Comparison of ENCODE assay signal across 8 cellular contexts in genomic region chr14:55052259-55052930, GRCh38. TPM values are rescaled to one million over a fixed set of nuclear protein-coding genes. Genes with fewer than 3 reads are reported as not detected.
DNase-seq lines count a peak whose midpoint lies in the region; ATAC-seq, FAIRE-seq and TF ChIP-seq lines count a peak whose summit lies in the region.

No MANE protein-coding gene starts in this region.

- DNase-seq in AG04449 (ENCODE audit: low read depth, low spot score) (no peak), HL-60 (ENCODE audit: low read depth in 1 of 2, low spot score in 1 of 2) (no peak), astrocyte of the spinal cord (ENCODE audit: low read depth, low spot score) (peak; percentile 38), HepG2 (ENCODE audit: low spot score) (no peak), tibial artery (no peak), A172 (ENCODE audit: low spot score) (no peak), left lobe of liver (ENCODE audit: low spot score) (no peak)

- CTCF ChIA-PET in AG04449 (lab: Yijun Ruan, JAX): interaction anchor here (0.6 to 5.4 kb wide), 22 partner anchors 8 to 137 kb away, joined by 3 to 42 read pairs (median 6); partner anchors contain the start of genes SOCS4 and WDHD1
- CTCF ChIA-PET in HepG2 (lab: Yijun Ruan, JAX; ENCODE audit: low intra/inter-chr PET ratio, low total read pairs): no interaction called here

- peaks cover 52% of the 10 kb centered on the region for H3K79me2 ChIP-seq in HepG2 (ENCODE audit: insufficient read depth, low read length)

- POLR2A ChIA-PET in AG04449 (lab: Yijun Ruan, JAX): interaction anchor here (0.6 to 1.5 kb wide), 5 partner anchors 20 to 620 kb away, joined by 3 to 12 read pairs (median 3); no protein-coding TSS in a partner anchor
- POLR2A ChIA-PET in HepG2 (lab: Yijun Ruan, JAX): interaction anchor here (0.8 to 3.0 kb wide), 7 partner anchors 8 to 51 kb away, joined by 3 to 47 read pairs (median 14); partner anchors contain the start of genes SOCS4 and WDHD1

- FAIRE-seq in HepG2 (lab: Jason Lieb, UNC): no peak

- H3K36me3 ChIP-seq in HepG2 (replicated peaks in 1 of 2; ENCODE audit: control insufficient read depth in 1 of 2, insufficient read depth in 2 of 2, low read length in 2 of 2) (peaks cover 0 to 3% of the 10 kb centered on the region in 2 experiments; a peak in 3 of 5 replicates), tibial artery (peaks cover 0 to 9% (median 0%) of the 10 kb centered on the region in 3 donors)

- H4K20me1 ChIP-seq in HepG2 (ENCODE audit: insufficient read depth, low read length): peaks cover 33% of the 10 kb centered on the region

- intact Hi-C loops in HepG2 (cut with micrococcal nuclease; ENCODE audit: unreplicated experiment): no loop called here
- intact Hi-C loops in tibial artery (cut with DNase I; ENCODE audit: low total_unique reads): no loop called here

- TF ChIP-seq RAD21 in HepG2 (CRISPR knock-in tag; IDR thresholded peaks at IDR 0.05): no peak

- TF ChIP-seq POLR2A in HepG2 (IDR thresholded peaks at IDR 0.05; ENCODE audit: insufficient read depth in 1 of 2, low read depth in 2 of 2, low read length in 2 of 2): no peak

- TSS peak; percentile 60 for BruUV-seq in HepG2 (replicated peaks; lab: Mats Ljungman, UMichigan)

- peaks cover 46% of the 10 kb centered on the region for H3K4me1 ChIP-seq in HepG2 (ENCODE audit: insufficient read depth, low read length)
- peaks cover 0 to 58% (median 16%) of the 10 kb centered on the region in 4 donors for H3K4me1 ChIP-seq in tibial artery

- TF ChIP-seq CTCF in AG04449 (IDR thresholded peaks at IDR 0.05; ENCODE audit: insufficient read depth, low read length, missing control alignments): no peak
- TF ChIP-seq CTCF in HL-60 (IDR thresholded peaks at IDR 0.05; ENCODE audit: insufficient read depth, low read length): no peak
- no peak for TF ChIP-seq CTCF in astrocyte of the spinal cord (IDR thresholded peaks at IDR 0.05; ENCODE audit: low read depth, low read length)
- no peak for TF ChIP-seq CTCF in HepG2 (CRISPR knock-in tag; IDR thresholded peaks at IDR 0.05)
- TF ChIP-seq CTCF in tibial artery (IDR thresholded peaks at IDR 0.05): no peak

- ATAC-seq in GM18502 (IDR thresholded peaks at IDR 0.05; ENCODE audit: poor library complexity, unreplicated experiment): peak; percentile 11
- ATAC-seq in HepG2: no peak
- ATAC-seq in left lobe of liver: no peak

- H3K27me3 ChIP-seq in HL-60 (ENCODE audit: insufficient read depth, poor library complexity, severe bottlenecking) (no peaks in the 10 kb centered on the region), HepG2 (ENCODE audit: control insufficient read depth in 1 of 2, insufficient read depth in 2 of 2, low read length in 2 of 2) (no peaks in the 10 kb centered on the region; a peak in 1 of 5 replicates), tibial artery (no peaks in the 10 kb centered on the region)

- no peak for TF ChIP-seq EP300 in HepG2 (IDR thresholded peaks at IDR 0.05; ENCODE audit: low read depth in 2 of 2, low read length in 2 of 2)
- TF ChIP-seq EP300 in HepG2 (CRISPR knock-in tag; IDR thresholded peaks at IDR 0.05; ENCODE audit: borderline replicate concordance): no peak

- H3K4me3 ChIP-seq in AG04449 (ENCODE audit: low read depth, low read length): peak overlapping the region; percentile 99
- peak overlapping the region; percentile 83 for H3K4me3 ChIP-seq in HL-60 (replicated peaks; ENCODE audit: insufficient read depth, low read length)
- peak overlapping the region; percentile 100 for H3K4me3 ChIP-seq in astrocyte of the spinal cord (ENCODE audit: low read depth, low read length)
- H3K4me3 ChIP-seq in HepG2 (replicated peaks in 1 of 3; ENCODE audit: insufficient read depth in 1 of 3, low read depth in 2 of 3, low read length in 3 of 3): peak overlapping the region; percentile 76 to 99 (median 94)
- peak overlapping the region; percentile 91 to 94 for H3K4me3 ChIP-seq in tibial artery

- peak overlapping the region; percentile 72 for H3K4me2 ChIP-seq in HepG2 (ENCODE audit: low read depth, low read length)

- H3K9ac ChIP-seq in HepG2 (ENCODE audit: insufficient read depth, low read depth, low read length): peak overlapping the region; percentile 100

- in situ Hi-C loops in astrocyte of the spinal cord (cut with HindIII; ENCODE audit: low sequenced_read_pairs): no loop called here
- in situ Hi-C loops in HepG2 (cut with HindIII; ENCODE audit: extremely low pct_ligation_motif_present, low pct_unique_long_range_greater_than_20kb): no loop called here

- no peak overlapping the region for H2AFZ ChIP-seq in HepG2 (ENCODE audit: low read length)

- peak overlapping the region; percentile 100 for H3K27ac ChIP-seq in HL-60 (replicated peaks)
- peak overlapping the region; percentile 99 for H3K27ac ChIP-seq in HepG2 (ENCODE audit: extremely low read length, insufficient read depth, low read length)
- H3K27ac ChIP-seq in tibial artery: peak overlapping the region; percentile 99 to 100

- 3% methylated on average over 14 of the region's 14 CpGs for WGBS in HepG2 (ENCODE audit: low lambda C conversion rate)

- H3K9me3 ChIP-seq in HepG2 (ENCODE audit: low read length) (no peaks in the 10 kb centered on the region), tibial artery (no peaks in the 10 kb centered on the region)

RNA-seq across cellular contexts. Expression of gene MAPK1IP1L, which starts 0.9 kb away (rescaled TPM):
- total RNA-seq in HepG2 (2016; rRNA removed; fragmentation: Illumina TruSeq; extraction: Trizol): 27.8 and 34.7 TPM in 2 replicates
- 2.8 and 4.2 TPM in 2 replicates for total RNA-seq in HepG2 (2016; cell fraction: cytosol; rRNA removed; fragmentation: Illumina TruSeq; extraction: Trizol; ENCODE audit: low read depth)
- total RNA-seq in HepG2 (2016; cell fraction: insoluble cytoplasmic fraction; rRNA removed; fragmentation: Illumina TruSeq; extraction: Trizol): 29.3 and 32.0 TPM in 2 replicates
- total RNA-seq in HepG2 (2016; cell fraction: membrane; rRNA removed; fragmentation: Illumina TruSeq; extraction: Trizol): 12.6 and 12.7 TPM in 2 replicates
- total RNA-seq in HepG2 (2016; cell fraction: nucleus; rRNA removed; fragmentation: Illumina TruSeq; extraction: Trizol): 17.7 and 20.5 TPM in 2 replicates
- 68.4 and 75.0 TPM in 2 replicates for polyA plus RNA-seq in HepG2 (2011; rRNA removed)
- 61.6 and 93.2 TPM in 2 replicates for polyA plus RNA-seq in HepG2 (2011; cell fraction: cytosol; rRNA removed)
- polyA plus RNA-seq in HepG2 (2011; cell fraction: nucleus; rRNA removed): 45.3 and 52.4 TPM in 2 replicates
- polyA plus RNA-seq in HepG2 (2012): 33.3 and 36.8 TPM in 2 replicates
- polyA plus RNA-seq in HepG2 (2016; cell fraction: cytosol; fragmentation: Illumina TruSeq; extraction: Trizol; ENCODE audit: low read depth): 5.4 and 5.8 TPM in 2 replicates
- 79.6 and 99.5 TPM in 2 replicates for polyA plus RNA-seq in HepG2 (2016; cell fraction: insoluble cytoplasmic fraction; fragmentation: Illumina TruSeq; extraction: Trizol; ENCODE audit: low read depth)
- polyA plus RNA-seq in HepG2 (2016; cell fraction: membrane; fragmentation: Illumina TruSeq; extraction: Trizol; ENCODE audit: low read depth): 15.8 and 16.6 TPM in 2 replicates
- 51.2 and 62.0 TPM in 2 replicates for polyA plus RNA-seq in HepG2 (2016; cell fraction: nucleus; fragmentation: Illumina TruSeq; extraction: Trizol; ENCODE audit: insufficient read depth, low read depth)
- polyA minus RNA-seq in HepG2 (2011; rRNA and poly(A)+ RNA removed; ENCODE audit: low replicate concordance): 301 and 575 TPM in 2 replicates
- 97.3 and 111 TPM in 2 replicates for polyA minus RNA-seq in HepG2 (2011; cell fraction: cytosol; rRNA and poly(A)+ RNA removed)
- polyA minus RNA-seq in HepG2 (2011; cell fraction: nucleus; rRNA and poly(A)+ RNA removed): 22.1 and 23.1 TPM in 2 replicates
- 40.1 and 44.2 TPM in 2 replicates for total RNA-seq in A172 (2014; rRNA removed; shearing (Covaris generic))
- total RNA-seq in left lobe of liver: 25.5 TPM

RNA-seq across cellular contexts. Expression of gene SOCS4, which starts 25.4 kb away (rescaled TPM):
- total RNA-seq in HepG2 (2016; rRNA removed; fragmentation: Illumina TruSeq; extraction: Trizol) (10.0 and 17.3 TPM in 2 replicates), left lobe of liver (4.5 TPM)
- 1.1 and 1.6 TPM in 2 replicates for total RNA-seq in HepG2 (2016; cell fraction: cytosol; rRNA removed; fragmentation: Illumina TruSeq; extraction: Trizol; ENCODE audit: low read depth)
- total RNA-seq in HepG2 (2016; cell fraction: insoluble cytoplasmic fraction; rRNA removed; fragmentation: Illumina TruSeq; extraction: Trizol): 12.1 and 17.5 TPM in 2 replicates
- 7.9 and 8.1 TPM in 2 replicates for total RNA-seq in HepG2 (2016; cell fraction: membrane; rRNA removed; fragmentation: Illumina TruSeq; extraction: Trizol)
- 13.5 and 16.2 TPM in 2 replicates for total RNA-seq in HepG2 (2016; cell fraction: nucleus; rRNA removed; fragmentation: Illumina TruSeq; extraction: Trizol)
- 3.7 and 4.0 TPM in 2 replicates for polyA plus RNA-seq in HepG2 (2011; rRNA removed)
- polyA plus RNA-seq in HepG2 (2011; cell fraction: cytosol; rRNA removed): 1.3 and 2.2 TPM in 2 replicates
- 2.2 and 4.2 TPM in 2 replicates for polyA plus RNA-seq in HepG2 (2011; cell fraction: nucleus; rRNA removed)
- polyA plus RNA-seq in HepG2 (2012): 3.5 and 6.4 TPM in 2 replicates
- 1.8 and 2.8 TPM in 2 replicates for polyA plus RNA-seq in HepG2 (2016; cell fraction: cytosol; fragmentation: Illumina TruSeq; extraction: Trizol; ENCODE audit: low read depth)
- polyA plus RNA-seq in HepG2 (2016; cell fraction: insoluble cytoplasmic fraction; fragmentation: Illumina TruSeq; extraction: Trizol; ENCODE audit: low read depth): 9.9 and 10.3 TPM in 2 replicates
- polyA plus RNA-seq in HepG2 (2016; cell fraction: membrane; fragmentation: Illumina TruSeq; extraction: Trizol; ENCODE audit: low read depth): 2.9 and 3.5 TPM in 2 replicates
- polyA plus RNA-seq in HepG2 (2016; cell fraction: nucleus; fragmentation: Illumina TruSeq; extraction: Trizol; ENCODE audit: insufficient read depth, low read depth): 14.7 and 21.8 TPM in 2 replicates
- polyA minus RNA-seq in HepG2 (2011; rRNA and poly(A)+ RNA removed; ENCODE audit: low replicate concordance): 6.5 and 10.7 TPM in 2 replicates
- 2.8 and 6.1 TPM in 2 replicates for polyA minus RNA-seq in HepG2 (2011; cell fraction: cytosol; rRNA and poly(A)+ RNA removed)
- 8.1 and 9.3 TPM in 2 replicates for polyA minus RNA-seq in HepG2 (2011; cell fraction: nucleus; rRNA and poly(A)+ RNA removed)
- 12.1 and 12.7 TPM in 2 replicates for total RNA-seq in A172 (2014; rRNA removed; shearing (Covaris generic))

RNA-seq across cellular contexts. Expression of gene WDHD1, which starts 25.5 kb away (rescaled TPM):
- 27.5 and 44.4 TPM in 2 replicates for total RNA-seq in HepG2 (2016; rRNA removed; fragmentation: Illumina TruSeq; extraction: Trizol)
- 13.2 and 14.2 TPM in 2 replicates for total RNA-seq in HepG2 (2016; cell fraction: cytosol; rRNA removed; fragmentation: Illumina TruSeq; extraction: Trizol; ENCODE audit: low read depth)
- 26.7 and 45.5 TPM in 2 replicates for total RNA-seq in HepG2 (2016; cell fraction: insoluble cytoplasmic fraction; rRNA removed; fragmentation: Illumina TruSeq; extraction: Trizol)
- total RNA-seq in HepG2 (2016; cell fraction: membrane; rRNA removed; fragmentation: Illumina TruSeq; extraction: Trizol): 11.1 and 13.8 TPM in 2 replicates
- total RNA-seq in HepG2 (2016; cell fraction: nucleus; rRNA removed; fragmentation: Illumina TruSeq; extraction: Trizol): 20.9 and 22.6 TPM in 2 replicates
- polyA plus RNA-seq in HepG2 (2011; rRNA removed): 3.5 and 5.5 TPM in 2 replicates
- polyA plus RNA-seq in HepG2 (2011; cell fraction: cytosol; rRNA removed): 1.9 and 2.3 TPM in 2 replicates
- polyA plus RNA-seq in HepG2 (2011; cell fraction: nucleus; rRNA removed): 1.5 and 2.1 TPM in 2 replicates
- polyA plus RNA-seq in HepG2 (2012): 3.3 and 7.6 TPM in 2 replicates
- polyA plus RNA-seq in HepG2 (2016; cell fraction: cytosol; fragmentation: Illumina TruSeq; extraction: Trizol; ENCODE audit: low read depth): 0.62 and 1.4 TPM in 2 replicates
- polyA plus RNA-seq in HepG2 (2016; cell fraction: insoluble cytoplasmic fraction; fragmentation: Illumina TruSeq; extraction: Trizol; ENCODE audit: low read depth): 21.3 and 25.4 TPM in 2 replicates
- polyA plus RNA-seq in HepG2 (2016; cell fraction: membrane; fragmentation: Illumina TruSeq; extraction: Trizol; ENCODE audit: low read depth): 1.4 and 2.0 TPM in 2 replicates
- 19.0 and 20.0 TPM in 2 replicates for polyA plus RNA-seq in HepG2 (2016; cell fraction: nucleus; fragmentation: Illumina TruSeq; extraction: Trizol; ENCODE audit: insufficient read depth, low read depth)
- polyA minus RNA-seq in HepG2 (2011; rRNA and poly(A)+ RNA removed; ENCODE audit: low replicate concordance): 5.1 and 22.5 TPM in 2 replicates
- polyA minus RNA-seq in HepG2 (2011; cell fraction: cytosol; rRNA and poly(A)+ RNA removed): 5.7 and 7.9 TPM in 2 replicates
- polyA minus RNA-seq in HepG2 (2011; cell fraction: nucleus; rRNA and poly(A)+ RNA removed): 9.8 and 11.6 TPM in 2 replicates
- 13.3 and 14.6 TPM in 2 replicates for total RNA-seq in A172 (2014; rRNA removed; shearing (Covaris generic))
- total RNA-seq in left lobe of liver: 1.3 TPM
